7 cellular contexts compared by ENCODE assay signal in the genomic region with DNA sequence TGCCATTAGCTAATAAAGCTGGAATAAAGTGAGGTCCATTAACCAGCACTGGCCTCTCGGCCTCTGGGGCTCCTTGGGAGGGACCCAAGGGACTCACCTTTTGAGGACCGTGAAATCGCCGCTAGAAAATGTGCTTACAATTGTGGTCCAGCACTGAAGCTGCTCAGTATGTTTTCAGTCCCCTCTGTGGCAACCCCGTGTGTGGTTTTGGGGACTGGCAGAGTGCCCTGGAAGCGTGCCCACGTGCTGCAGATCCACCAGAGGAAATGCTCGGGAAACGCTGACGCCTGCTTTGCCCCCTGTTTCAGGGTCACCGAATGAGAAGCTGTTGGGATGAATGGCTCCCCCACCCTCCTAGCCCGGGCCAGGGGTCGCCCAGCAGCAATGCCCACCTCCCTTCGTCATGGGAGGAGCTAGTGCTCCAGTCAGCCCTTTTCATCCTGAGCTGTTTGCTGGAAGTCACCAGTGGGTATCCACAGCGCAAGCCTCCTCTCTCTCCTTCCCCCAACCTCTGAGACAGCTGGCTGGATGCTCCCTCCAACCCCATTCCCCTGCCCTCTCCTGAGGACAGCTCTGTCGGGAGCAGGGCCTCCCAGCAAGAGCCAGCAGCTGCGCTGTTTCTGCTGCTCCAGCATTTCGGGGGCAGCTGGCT. TPM values are rescaled to one million over a fixed set of nuclear protein-coding genes. Genes with fewer than 3 reads are reported as not detected.
A peak's percentile ranks its signal among the peaks of the same experiment; 100 is the strongest.
DNase-seq lines count a peak whose midpoint lies in the region; ATAC-seq and TF ChIP-seq lines count a peak whose summit lies in the region.

No MANE protein-coding gene starts in this region.

- H3K9me3 Mint-ChIP-seq in type B pancreatic cell, result no peaks in the 10 kb centered on the region

- DNase-seq in GF-D8 (lab: John Stamatoyannopoulos, UW) (peak; percentile 47), Peyer's patch (peak; percentile 28 to 82 (median 79)), coronary artery (ENCODE audit: low spot score) (peak; percentile 85), medulla oblongata (ENCODE audit: extremely low spot score) (peak; percentile 66), type B pancreatic cell (ENCODE audit: extremely low spot score, unreplicated experiment) (no peak), SW 1271 (lab: John Stamatoyannopoulos, UW) (no peak)

- H3K4me1 Mint-ChIP-seq in type B pancreatic cell (ENCODE audit: unreplicated experiment), result peaks cover 12% of the 10 kb centered on the region

- peak overlapping the region; percentile 5 to 52 (median 39) for H3K4me3 ChIP-seq in Peyer's patch
- H3K4me3 ChIP-seq in coronary artery, result peak overlapping the region; percentile 67

- no peak overlapping the region for H3K27ac Mint-ChIP-seq in type B pancreatic cell

- H3K27me3 Mint-ChIP-seq in type B pancreatic cell, result no peaks in the 10 kb centered on the region

- ATAC-seq in GM18858 (IDR thresholded peaks at IDR 0.05; ENCODE audit: unreplicated experiment), result no peak

- H3K27me3 ChIP-seq in Peyer's patch, result no peaks in the 10 kb centered on the region

- no peaks in the 10 kb centered on the region for H3K36me3 Mint-ChIP-seq in type B pancreatic cell

- H3K4me1 ChIP-seq in Peyer's patch, result peaks cover 8 to 41% (median 16%) of the 10 kb centered on the region in 4 donors

- H3K4me3 Mint-ChIP-seq in type B pancreatic cell, result peak overlapping the region; percentile 47

- H3K27ac ChIP-seq in Peyer's patch (peak overlapping the region; percentile 49 to 96 (median 78)), coronary artery (peak overlapping the region in 1 of 2 donors; percentile 79)

- H3K9me3 ChIP-seq in Peyer's patch, result no peaks in the 10 kb centered on the region

- peak in 1 of 6 experiments; percentile 0 for TF ChIP-seq CTCF in Peyer's patch (IDR thresholded peaks at IDR 0.05)
- TF ChIP-seq CTCF in coronary artery (IDR thresholded peaks at IDR 0.05), result no peak
- TF ChIP-seq CTCF in type B pancreatic cell (conservative IDR thresholded peaks at IDR 0.05), result no peak

- TF ChIP-seq POLR2A in Peyer's patch (IDR thresholded peaks at IDR 0.05), result no peak

- no peaks in the 10 kb centered on the region for H3K36me3 ChIP-seq in Peyer's patch

RNA-seq across cellular contexts. Expression of a gene that starts 33.1 kb away (rescaled TPM):
- total RNA-seq in Peyer's patch (10 to 100 TPM; 30.5 to 78.3 (median 54.0) TPM), type B pancreatic cell (ENCODE audit: low replicate concordance) (20.4 and 42.0 TPM in 2 replicates)

RNA-seq across cellular contexts. Expression of a gene that starts 47.8 kb away (rescaled TPM):
- total RNA-seq in Peyer's patch (under 1 TPM in 1 of 4 donors, not detected in 3; 0.40 TPM), type B pancreatic cell (ENCODE audit: low replicate concordance) (not detected in 2 replicates)

Comparison
In these comparisons a context has a peak if more than half of its experiments do, and no peak if none do; other contexts are left out.
1. DNase-seq: peak in GF-D8 (single experiment), Peyer's patch (3 of 3), coronary artery (single experiment) and medulla oblongata (single experiment); none in type B pancreatic cell (single experiment) and SW 1271 (0 of 2).